In genomic region chr1:20051218-20051829, GRCh38 we compare ENCODE assay signal across 20 cellular contexts. TPM values are rescaled to one million over a fixed set of nuclear protein-coding genes. Genes with fewer than 3 reads are reported as not detected.
DNase-seq lines count a peak whose midpoint lies in the region; ATAC-seq, FAIRE-seq and TF ChIP-seq lines count a peak whose summit lies in the region.
"Had no signal": no experiment of that assay in that cellular context is flagged by ENCODE, and none has a peak within 500 bp of the region (broad histone marks: within the 10 kb centered on the region; RNA-seq: fewer than 3 reads in every experiment).

No MANE protein-coding gene starts in this region.

- ATAC-seq in GM12878, result no peak
- no peak for ATAC-seq in pancreas
- ATAC-seq in GM21825 (IDR thresholded peaks at IDR 0.05; ENCODE audit: unreplicated experiment), result no peak
- ATAC-seq in GM18868 (IDR thresholded peaks at IDR 0.05; ENCODE audit: unreplicated experiment), result no peak
- ATAC-seq: CD8-positive, alpha-beta T cell; K562 had no signal

- POLR2A ChIA-PET in GM12878 (lab: Charles Lee), result no interaction called here

- SMC1A ChIA-PET in GM12878 (lab: Charles Lee; ENCODE audit: uncharacterized antibody, unreplicated experiment), result no interaction called here

- H3K27ac ChIP-seq in GM12878 (ENCODE audit: control insufficient read depth, insufficient read depth) (no peak overlapping the region), pancreas (no peak overlapping the region)
- H3K27ac ChIP-seq: 22Rv1, HL-60 had no signal

- H3K4me3 ChIP-seq in GM12878, result no peak overlapping the region
- no peak overlapping the region for H3K4me3 ChIP-seq in pancreas
- H3K4me3 ChIP-seq in MG63, result no peak overlapping the region
- H3K4me3 ChIP-seq: K562 had no signal

- H2AFZ ChIP-seq in GM12878 (ENCODE audit: control insufficient read depth, low read depth, low read length), result no peak overlapping the region

- no peak for TF ChIP-seq RAD21 in GM12878 (IDR thresholded peaks at IDR 0.05; ENCODE audit: insufficient read depth, low read depth, low read length)

- FAIRE-seq in GM12878 (lab: Jason Lieb, UNC) (no peak), pancreas (lab: Jason Lieb, UNC) (peak; percentile 39)
- FAIRE-seq: GM18507, H1, K562 had no signal

- H3K9me3 ChIP-seq in GM12878 (replicated peaks; ENCODE audit: control insufficient read depth, insufficient read depth, low read length) (peaks cover 1% of the 10 kb centered on the region; the same call in 2 of the 3 replicates), pancreas (no peaks in the 10 kb centered on the region), MG63 (peaks cover 27% of the 10 kb centered on the region)

- no peaks in the 10 kb centered on the region; a peak in 1 of 4 replicates for H3K27me3 ChIP-seq in GM12878 (replicated peaks in 1 of 2; ENCODE audit: control insufficient read depth in 2 of 2, insufficient read depth in 2 of 2, low read length in 1 of 2)
- no peaks in the 10 kb centered on the region for H3K27me3 ChIP-seq in pancreas
- peaks cover 1% of the 10 kb centered on the region for H3K27me3 ChIP-seq in MG63

- TF ChIP-seq EP300 in GM12878 (IDR thresholded peaks at IDR 0.05; ENCODE audit: borderline replicate concordance in 1 of 2, control insufficient read depth in 1 of 2, low read depth in 2 of 2, low read length in 2 of 2), result no peak

- no peaks in the 10 kb centered on the region for H3K4me1 ChIP-seq in GM12878 (ENCODE audit: control insufficient read depth, insufficient read depth, low read length)
- H3K4me1 ChIP-seq in pancreas, result no peaks in the 10 kb centered on the region

- H3K79me2 ChIP-seq in GM12878 (ENCODE audit: control insufficient read depth, insufficient read depth, low read length), result no peaks in the 10 kb centered on the region

- RAD21 ChIA-PET in GM12878 (lab: Charles Lee; ENCODE audit: unreplicated experiment), result no interaction called here

- DNase-seq in DMS53 (lab: John Stamatoyannopoulos, UW) (peak; percentile 28), DMS53 treated with DMSO at 0.1 percent for 48 hours (lab: John Stamatoyannopoulos, UW; ENCODE audit: unreplicated experiment) (no peak), MV-4-11 (lab: John Stamatoyannopoulos, UW) (peak; percentile 37), GM12878 (ENCODE audit: low read depth, low spot score) (no peak), pancreas (no peak), MG63 (no peak)
- DNase-seq: CD8-positive, alpha-beta T cell; COR-L47; HCEC 1CT had no signal

- H4K20me1 ChIP-seq in GM12878 (ENCODE audit: control insufficient read depth, insufficient read depth), result no peaks in the 10 kb centered on the region

- CTCF ChIA-PET in GM12878 (lab: Yijun Ruan, JAX), result interaction anchor here (0.6 kb wide), 1 partner anchor 28 kb away, joined by 3 read pairs; no protein-coding TSS in a partner anchor

- intact Hi-C loops in GM12878 (cut with micrococcal nuclease; ENCODE audit: unreplicated experiment) (no loop called here), pancreas (cut with DNase I) (no loop called here)

- no peak overlapping the region for H3K9ac ChIP-seq in GM12878 (ENCODE audit: control insufficient read depth, insufficient read depth, low read length)

- H3K36me3 ChIP-seq in GM12878 (ENCODE audit: control insufficient read depth in 2 of 2, insufficient read depth in 2 of 2, low read length in 1 of 2) (no peaks in the 10 kb centered on the region), pancreas (no peaks in the 10 kb centered on the region), MG63 (no peaks in the 10 kb centered on the region)

- no peak for TF ChIP-seq POLR2A in GM12878 (IDR thresholded peaks at IDR 0.05; ENCODE audit: low read depth, low read length)

- in situ Hi-C loops in GM12878 (cut with MboI), result no loop called here

- BruUV-seq in GM12878 (replicated peaks; lab: Mats Ljungman, UMichigan), result no TSS peak

- H3K4me2 ChIP-seq in GM12878 (ENCODE audit: control insufficient read depth, insufficient read depth), result no peak overlapping the region

- TF ChIP-seq CTCF in GM12878 (IDR thresholded peaks at IDR 0.05 in 2 of 3, conservative IDR thresholded peaks at IDR 0.05 in 1 of 3; ENCODE audit: control insufficient read depth in 2 of 3, extremely low read depth in 1 of 3, insufficient read depth in 1 of 3, low read depth in 3 of 3, low read length in 3 of 3) (no peak), pancreas (IDR thresholded peaks at IDR 0.05) (no peak)

TF ChIP-seq in GM12878, 131 proteins besides CTCF, POLR2A, EP300 and RAD21:
- 0 out of 2 replicates have a peak, but pooled peaks have one; percentile 32 for TF ChIP-seq CEBPZ (IDR thresholded peaks at IDR 0.05; ENCODE audit: low read depth, low read length)
- TF ChIP-seq STAT3 (IDR thresholded peaks at IDR 0.05; ENCODE audit: low read depth, low read length), result no peak
TF ChIP-seq in GM12878: peak in this region for 1.

RNA-seq across cellular contexts. Expression of gene PLA2G5, which starts 18.7 kb away (rescaled TPM):
- total RNA-seq in GM12878 (2013; cell fraction: nucleolus; rRNA removed), result not detected in 2 replicates
- total RNA-seq in GM12878 (2014; rRNA removed) (0.17 TPM in 1 of 2 replicates, not detected in the other), GM12878 (2014; rRNA removed; fragmentation: Illumina TruSeq; extraction: Trizol) (not detected in 2 replicates), GM12878 (2021) (not detected in 2 replicates), pancreas (under 1 TPM in 5 of 6 donors, not detected in 1; 0.12 to 0.67 (median 0.35) TPM)
- not detected for polyA plus RNA-seq in GM12878 (2011; ENCODE audit: low read depth)
- polyA plus RNA-seq in GM12878 (2011; rRNA removed) (0.10 TPM in 1 of 2 replicates, not detected in the other), GM12878 (2014; fragmentation: Illumina TruSeq; extraction: Trizol) (0.19 TPM in 1 of 2 replicates, not detected in the other), GM12878 (2014; fragmentation: Nextera tagmentation; extraction: Ambion mirVana) (not detected), GM12878 (2014; rRNA removed) (not detected in 2 replicates), GM12878 (2016; fragmentation: Nextera tagmentation; extraction: Ambion mirVana) (not detected), pancreas (1 to 10 TPM; 1.7 to 2.0 TPM)
- 0.36 and 0.38 TPM in 2 replicates for polyA plus RNA-seq in GM12878 (2011; cell fraction: cytosol; rRNA removed)
- 0.28 TPM in 1 of 2 replicates, not detected in the other for polyA plus RNA-seq in GM12878 (2011; cell fraction: nucleus; rRNA removed)
- 0.10 TPM in 1 of 2 replicates, not detected in the other for polyA plus RNA-seq in GM12878 (2012)
- polyA minus RNA-seq in GM12878 (2011; rRNA and poly(A)+ RNA removed), result not detected in 2 replicates
- polyA minus RNA-seq in GM12878 (2011; cell fraction: cytosol; rRNA and poly(A)+ RNA removed), result not detected in 2 replicates
- polyA minus RNA-seq in GM12878 (2011; cell fraction: nucleus; rRNA and poly(A)+ RNA removed), result not detected in 2 replicates
- total RNA-seq in MG63 (2014; rRNA removed; shearing (Covaris generic); ENCODE audit: low replicate concordance), result 2.4 TPM in 1 of 2 replicates, not detected in the other
- total RNA-seq: A673; CD8-positive, alpha-beta T cell; Daoy; H1; K562 had no signal
- polyA plus RNA-seq: BJ, CD14-positive monocyte, K562 had no signal

Comparison
In these comparisons a context has a peak if more than half of its experiments do, and no peak if none do; other contexts are left out.
1. DNase-seq: peak in DMS53 (single experiment) and MV-4-11 (single experiment); none in DMS53 treated with DMSO at 0.1 percent for 48 hours (single experiment), GM12878 (single experiment), pancreas (0 of 6) and MG63 (single experiment).